ENCODE assay signal across 10 cellular contexts in genomic region chr13:43664700-43665191, GRCh38.
DNase-seq lines count a peak whose midpoint lies in the region; TF ChIP-seq lines count a peak whose summit lies in the region.
"Had no signal": no experiment of that assay in that cellular context is flagged by ENCODE, and none has a peak within 500 bp of the region (broad histone marks: within the 10 kb centered on the region; RNA-seq: fewer than 3 reads in every experiment).

No MANE protein-coding gene starts in this region.

- DNase-seq in AG04449 (ENCODE audit: low read depth, low spot score) (peak; percentile 57), HFF-Myc (ENCODE audit: extremely low read depth, low read depth) (peak; percentile 12), amniotic stem cell (lab: John Stamatoyannopoulos, UW) (peak; percentile 42), left kidney (ENCODE audit: low read depth, low spot score) (peak; percentile 32), RKO (ENCODE audit: low spot score) (no peak), GM20000 (ENCODE audit: low spot score) (no peak), NOMO-1 treated with dmso at 0.1 percent for 144 hours (lab: John Stamatoyannopoulos, UW; ENCODE audit: unreplicated experiment) (no peak), NCI-H1436 treated with DMSO at 0.1 percent for 48 hours (lab: John Stamatoyannopoulos, UW) (no peak)
- DNase-seq: cerebellar nuclear complex, NCI-H146 had no signal

- TF ChIP-seq CTCF in AG04449 (IDR thresholded peaks at IDR 0.05; ENCODE audit: insufficient read depth, low read length, missing control alignments), result no peak
- no peak for TF ChIP-seq CTCF in HFF-Myc (IDR thresholded peaks at IDR 0.05; ENCODE audit: low read depth, low read length, missing control alignments)
- no peak for TF ChIP-seq CTCF in GM20000 (IDR thresholded peaks at IDR 0.05; ENCODE audit: extremely low read depth, missing control alignments)

- H3K4me3 ChIP-seq in AG04449 (ENCODE audit: low read depth, low read length) (no peak overlapping the region), HFF-Myc (replicated peaks; ENCODE audit: low read depth, low read length) (no peak overlapping the region)

- POLR2A ChIA-PET in AG04449 (lab: Yijun Ruan, JAX), result no interaction called here

- CTCF ChIA-PET in AG04449 (lab: Yijun Ruan, JAX), result interaction anchor here (1.3 kb wide), 1 partner anchor 15 kb away, joined by 4 read pairs; no protein-coding TSS in a partner anchor

Comparison
In these comparisons a context has a peak if more than half of its experiments do, and no peak if none do; other contexts are left out.
1. DNase-seq: peak in AG04449 (single experiment), HFF-Myc (single experiment), amniotic stem cell (single experiment) and left kidney (single experiment); none in RKO (single experiment), GM20000 (single experiment), NOMO-1 treated with dmso at 0.1 percent for 144 hours (single experiment) and NCI-H1436 treated with DMSO at 0.1 percent for 48 hours (single experiment).